8 cellular contexts compared by ENCODE assay signal in the genomic region with DNA sequence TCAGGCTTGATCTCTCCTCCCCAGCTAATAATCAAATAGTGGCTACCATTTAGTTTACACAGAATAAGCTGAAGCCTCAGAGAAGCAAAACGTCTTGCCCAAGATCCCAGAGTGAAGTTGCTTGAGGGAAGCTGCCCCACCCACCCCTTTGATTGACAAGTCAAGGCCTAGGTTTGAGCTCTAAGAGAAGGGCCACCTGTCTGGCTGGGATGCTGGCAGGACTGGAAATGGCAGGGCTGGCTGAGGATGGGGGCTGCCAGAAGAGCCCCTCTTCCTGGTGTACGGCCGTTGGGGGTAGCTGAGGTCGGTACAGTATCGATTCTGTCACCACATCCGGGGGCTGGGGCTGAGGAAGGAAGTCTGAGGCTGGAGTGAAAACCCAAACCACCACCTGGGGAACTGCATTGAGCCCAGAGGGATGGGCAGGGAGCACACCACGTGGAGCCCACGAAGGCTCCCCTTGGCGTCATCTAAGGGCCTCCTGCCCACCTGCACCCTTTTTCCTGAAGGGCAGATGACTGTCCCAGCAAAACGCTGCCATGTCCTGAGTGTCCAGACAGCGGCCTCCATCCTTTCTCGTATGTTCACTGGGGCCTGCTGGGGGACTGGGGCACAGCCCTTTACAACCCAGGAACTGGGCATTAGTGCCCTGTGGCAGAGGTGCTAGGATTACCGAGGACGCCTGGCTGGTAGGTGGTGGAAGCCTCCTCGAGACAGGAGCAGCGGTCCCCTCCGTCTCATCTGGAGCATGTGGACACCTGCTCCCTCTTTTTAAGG. TPM values are rescaled to one million over a fixed set of nuclear protein-coding genes. Genes with fewer than 3 reads are reported as not detected.
A peak's percentile ranks its signal among the peaks of the same experiment; 100 is the strongest.
DNase-seq lines count a peak whose midpoint lies in the region; ATAC-seq and TF ChIP-seq lines count a peak whose summit lies in the region.

No MANE protein-coding gene starts in this region.

- H3K4me1 ChIP-seq in mucosa of descending colon (ENCODE audit: low read depth) (peaks cover 28% of the 10 kb centered on the region), thoracic aorta (ENCODE audit: control insufficient read depth in 1 of 2, low read depth in 2 of 2) (peaks cover 14 to 21% of the 10 kb centered on the region in 2 donors)

- H3K9me3 ChIP-seq in CD4-positive, alpha-beta T cell (ENCODE audit: control insufficient read depth, low read length) = no peaks in the 10 kb centered on the region
- no peaks in the 10 kb centered on the region for H3K9me3 ChIP-seq in mucosa of descending colon
- H3K9me3 ChIP-seq in thoracic aorta = no peaks in the 10 kb centered on the region

- H3K27ac ChIP-seq in CD4-positive, alpha-beta T cell (ENCODE audit: low read depth, low read length) = peak overlapping the region; percentile 86
- H3K27ac ChIP-seq in thoracic aorta = peak overlapping the region; percentile 85 to 90

- peak; percentile 32 for ATAC-seq in CD4-positive, alpha-beta T cell (ENCODE audit: poor library complexity)
- peak; percentile 33 for ATAC-seq in HG02623 (IDR thresholded peaks at IDR 0.05; ENCODE audit: unreplicated experiment)
- ATAC-seq in activated naive CD8-positive, alpha-beta T cell treated with anti-CD3 and anti-CD28 coated beads, Interleukin-2, amount 50 U/mL, for 24 hours = peak; percentile 34
- peak; percentile 1 for ATAC-seq in mucosa of descending colon
- ATAC-seq in thoracic aorta (ENCODE audit: insufficient number of reproducible peaks, low FRiP score, low read depth) = no peak
- ATAC-seq in HG03457 (IDR thresholded peaks at IDR 0.05; ENCODE audit: unreplicated experiment) = no peak

- TF ChIP-seq CTCF in CD4-positive, alpha-beta T cell (IDR thresholded peaks at IDR 0.05) = no peak
- no peak for TF ChIP-seq CTCF in mucosa of descending colon (IDR thresholded peaks at IDR 0.05)
- TF ChIP-seq CTCF in thoracic aorta (IDR thresholded peaks at IDR 0.05) = no peak

- CTCF ChIA-PET in CD4-positive, alpha-beta T cell (lab: Charles Lee) = interaction anchor here (1.1 kb wide), 2 partner anchors 10 to 14 kb away, joined by 6 to 10 read pairs; no protein-coding TSS in a partner anchor

- peaks cover 64% of the 10 kb centered on the region for H3K36me3 Mint-ChIP-seq in CD4-positive, alpha-beta T cell (ENCODE audit: low read depth)
- H3K36me3 Mint-ChIP-seq in activated naive CD8-positive, alpha-beta T cell treated with anti-CD3 and anti-CD28 coated beads, Interleukin-2, amount 50 U/mL, for 24 hours (ENCODE audit: low read depth) = peaks cover 13% of the 10 kb centered on the region

- H3K9me3 Mint-ChIP-seq in CD4-positive, alpha-beta T cell = no peaks in the 10 kb centered on the region
- no peaks in the 10 kb centered on the region for H3K9me3 Mint-ChIP-seq in activated naive CD8-positive, alpha-beta T cell treated with anti-CD3 and anti-CD28 coated beads, Interleukin-2, amount 50 U/mL, for 24 hours

- peak; percentile 22 to 61 (median 42) for DNase-seq in CD4-positive, alpha-beta T cell
- DNase-seq in T follicular helper cell (ENCODE audit: low read depth) (peak; percentile 48), mucosa of descending colon (peak; percentile 58 to 80 (median 60)), thoracic aorta (ENCODE audit: low spot score) (no peak), COR-L47 (lab: John Stamatoyannopoulos, UW) (no peak)
- peak; percentile 71 for DNase-seq in activated naive CD8-positive, alpha-beta T cell treated with anti-CD3 and anti-CD28 coated beads, Interleukin-2, amount 50 U/mL, for 24 hours

- peak overlapping the region; percentile 99 for H3K4me3 Mint-ChIP-seq in CD4-positive, alpha-beta T cell
- peak overlapping the region; percentile 93 for H3K4me3 Mint-ChIP-seq in activated naive CD8-positive, alpha-beta T cell treated with anti-CD3 and anti-CD28 coated beads, Interleukin-2, amount 50 U/mL, for 24 hours

- no peak overlapping the region for H3K4me3 ChIP-seq in mucosa of descending colon
- H3K4me3 ChIP-seq in thoracic aorta = peak overlapping the region; percentile 99

- no peaks in the 10 kb centered on the region for H3K27me3 ChIP-seq in CD4-positive, alpha-beta T cell (ENCODE audit: control insufficient read depth, insufficient read depth, low read length)
- no peaks in the 10 kb centered on the region for H3K27me3 ChIP-seq in thoracic aorta (replicated peaks; ENCODE audit: insufficient read depth)

- peak overlapping the region; percentile 99 for H3K27ac Mint-ChIP-seq in CD4-positive, alpha-beta T cell
- H3K27ac Mint-ChIP-seq in activated naive CD8-positive, alpha-beta T cell treated with anti-CD3 and anti-CD28 coated beads, Interleukin-2, amount 50 U/mL, for 24 hours = peak overlapping the region; percentile 90

- H3K36me3 ChIP-seq in mucosa of descending colon (ENCODE audit: low read depth) (peaks cover 12% of the 10 kb centered on the region), thoracic aorta (peaks cover 21% of the 10 kb centered on the region)

- peaks cover 39% of the 10 kb centered on the region for H3K4me1 Mint-ChIP-seq in CD4-positive, alpha-beta T cell (ENCODE audit: low read depth)
- peaks cover 38% of the 10 kb centered on the region for H3K4me1 Mint-ChIP-seq in activated naive CD8-positive, alpha-beta T cell treated with anti-CD3 and anti-CD28 coated beads, Interleukin-2, amount 50 U/mL, for 24 hours

- POLR2A ChIA-PET in CD4-positive, alpha-beta T cell (lab: Charles Lee) = interaction anchor here (0.6 to 1.2 kb wide), 8 partner anchors 9 to 395 kb away, joined by 3 to 10 read pairs (median 4); partner anchors contain the start of genes CALM3, DACT3 and ZC3H4

- intact Hi-C loops in CD4-positive, alpha-beta T cell (cut with DNase I, micrococcal nuclease) = loop anchor here in 1 of 2 experiments (10.0 kb wide), 1 partner anchor 516 kb away; the partner anchor contains the start of gene BBC3
- intact Hi-C loops in mucosa of descending colon (cut with DNase I, micrococcal nuclease) = no loop called here

- H3K27me3 Mint-ChIP-seq in CD4-positive, alpha-beta T cell = no peaks in the 10 kb centered on the region
- no peaks in the 10 kb centered on the region for H3K27me3 Mint-ChIP-seq in activated naive CD8-positive, alpha-beta T cell treated with anti-CD3 and anti-CD28 coated beads, Interleukin-2, amount 50 U/mL, for 24 hours

RNA-seq across cellular contexts. Expression of gene PRKD2, which starts 1.4 kb away (rescaled TPM):
- total RNA-seq in CD4-positive, alpha-beta T cell = 100 to 1,000 TPM; 105 to 113 TPM
- 10 to 100 TPM; 52.5 to 70.5 (median 62.9) TPM for total RNA-seq in mucosa of descending colon
- total RNA-seq in thoracic aorta = 10 to 100 TPM; 21.4 to 53.6 TPM

RNA-seq across cellular contexts. Expression of gene FKRP, which starts 27.5 kb away (rescaled TPM):
- 10 to 100 TPM; 19.0 to 20.2 TPM for total RNA-seq in CD4-positive, alpha-beta T cell
- total RNA-seq in mucosa of descending colon (10 to 100 TPM; 10.7 to 19.8 (median 10.9) TPM), thoracic aorta (10 to 100 TPM; 20.6 to 99.2 TPM)

RNA-seq across cellular contexts. Expression of gene STRN4, which starts 27.9 kb away (rescaled TPM):
- 10 to 100 TPM; 90.0 to 94.0 TPM for total RNA-seq in CD4-positive, alpha-beta T cell
- total RNA-seq in mucosa of descending colon (10 to 100 TPM; 68.3 to 79.2 (median 73.7) TPM), thoracic aorta (10 to 100 TPM; 60.9 to 66.7 TPM)

RNA-seq across cellular contexts. Expression of gene DACT3, which starts 57.4 kb away (rescaled TPM):
- under 1 TPM; 0.11 TPM for total RNA-seq in CD4-positive, alpha-beta T cell
- total RNA-seq in mucosa of descending colon = 10 to 100 TPM in 1 of 3 donors, 1 to 10 TPM in 2; 1.9 to 60.9 (median 3.4) TPM
- 100 to 1,000 TPM; 118 to 138 TPM for total RNA-seq in thoracic aorta

Comparison
In these comparisons a context has a peak if more than half of its experiments do, and no peak if none do; other contexts are left out.
1. ATAC-seq: peak in CD4-positive, alpha-beta T cell (single experiment), HG02623 (single experiment), activated naive CD8-positive, alpha-beta T cell treated with anti-CD3 and anti-CD28 coated beads, Interleukin-2, amount 50 U/mL, for 24 hours (single experiment) and mucosa of descending colon (single experiment); none in thoracic aorta (single experiment) and HG03457 (single experiment).
2. DNase-seq: peak in CD4-positive, alpha-beta T cell (10 of 10), T follicular helper cell (single experiment), activated naive CD8-positive, alpha-beta T cell treated with anti-CD3 and anti-CD28 coated beads, Interleukin-2, amount 50 U/mL, for 24 hours (single experiment) and mucosa of descending colon (3 of 3); none in thoracic aorta (single experiment) and COR-L47 (single experiment).